23 cellular contexts compared by ENCODE assay signal in the genomic region with DNA sequence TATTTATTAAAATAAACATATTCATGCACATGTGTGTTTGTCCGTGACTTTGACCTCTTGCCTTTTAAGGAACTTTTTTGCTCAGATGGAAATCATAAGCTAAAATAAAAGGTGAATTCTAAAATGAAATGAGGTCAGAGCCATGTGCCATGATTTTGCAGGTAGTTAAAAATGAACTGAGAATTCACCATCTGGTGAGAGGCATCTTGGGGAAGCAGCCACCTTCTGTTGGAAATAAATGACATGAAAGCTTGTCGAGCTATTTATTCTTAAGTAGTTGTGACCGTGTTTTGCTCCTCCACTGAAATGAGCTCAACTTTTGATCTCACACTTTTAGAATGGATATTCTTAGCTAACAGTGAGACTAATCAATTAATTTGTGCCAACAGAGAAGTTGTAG.
"Had no signal": no experiment of that assay in that cellular context is flagged by ENCODE, and none has a peak within 500 bp of the region (broad histone marks: within the 10 kb centered on the region; RNA-seq: fewer than 3 reads in every experiment).

No MANE protein-coding gene starts in this region.

- ATAC-seq: activated CD4-positive, alpha-beta T cell treated with anti-CD3 and anti-CD28 coated beads for 36 hours; activated CD8-positive, alpha-beta memory T cell treated with anti-CD3 and anti-CD28 coated beads, Interleukin-2, amount 10 ng/mL, durations not matched to agents 7 days and 5 days; activated CD8-positive, alpha-beta T cell treated with anti-CD3 and anti-CD28 coated beads, Interleukin-2, amount 10 ng/mL, durations not matched to agents 7 days and 5 days; esophagus mucosa; heart left ventricle; T-helper 17 cell had no signal

- DNase-seq: activated B cell treated with CpG ODN at 0.5 μM for 24 hours; activated CD4-positive, alpha-beta memory T cell treated with anti-CD3 and anti-CD28 coated beads for 36 hours; activated CD4-positive, alpha-beta T cell treated with anti-CD3 and anti-CD28 coated beads for 36 hours; activated CD4-positive, alpha-beta T cell treated with anti-CD3 and anti-CD28 coated beads, Interleukin-2, amount 10 ng/mL, durations not matched to agents 24 days and 14 days; activated CD4-positive, CD25-positive, alpha-beta regulatory T cell treated with anti-CD3 and anti-CD28 coated beads, Interleukin-2, amount 50 U/mL, for 72 hours; activated CD8-positive, alpha-beta memory T cell treated with anti-CD3 and anti-CD28 coated beads, Interleukin-2, amount 10 ng/mL, durations not matched to agents 7 days and 5 days; activated CD8-positive, alpha-beta memory T cell treated with anti-CD3 and anti-CD28 coated beads, Interleukin-2, amount 50 U/mL, for 4 hours; activated CD8-positive, alpha-beta T cell treated with anti-CD3 and anti-CD28 coated beads, Interleukin-2, amount 10 ng/mL, durations not matched to agents 7 days and 5 days; activated effector memory CD4-positive, alpha-beta T cell treated with anti-CD3 and anti-CD28 coated beads, Interleukin-2, amount 50 U/mL, for 16 hours; activated naive CD4-positive, alpha-beta T cell treated with anti-CD3 and anti-CD28 coated beads for 36 hours; activated naive CD8-positive, alpha-beta T cell treated with anti-CD3 and anti-CD28 coated beads, Interleukin-2, amount 10 ng/mL, durations not matched to agents 7 days and 5 days; activated T-cell treated with anti-CD3 and anti-CD28 coated beads, Interleukin-2, amount 50 U/mL, for 1 hour; activated T-cell treated with anti-CD3 and anti-CD28 coated beads, Interleukin-2, amount 50 U/mL, for 48 hours; brain microvascular endothelial cell; effector memory CD4-positive, alpha-beta T cell; endodermal cell; foreskin fibroblast; heart left ventricle; hypothalamus; T-helper 17 cell; T1000; WERI-Rb-1 had no signal
